27 cellular contexts compared by ENCODE assay signal in the genomic region with DNA sequence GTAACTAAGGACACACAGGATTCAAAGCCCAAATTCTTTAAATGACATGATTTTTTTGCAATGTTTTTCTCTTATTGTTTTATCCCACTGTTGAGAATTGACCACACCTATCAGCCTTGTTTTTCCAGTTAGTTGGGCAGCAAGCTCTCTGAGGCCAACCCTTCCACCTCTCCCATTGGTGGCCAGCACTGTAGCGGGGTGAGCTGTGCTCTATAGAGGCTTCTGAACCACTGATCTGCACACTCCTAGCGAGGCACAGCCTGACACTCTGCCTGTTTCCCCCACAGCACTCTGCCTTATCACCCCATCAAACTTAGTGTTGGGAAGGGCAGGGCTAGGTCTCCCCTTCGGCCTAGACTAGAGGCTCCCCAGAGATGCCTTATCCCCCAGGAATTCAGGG. TPM values are rescaled to one million over a fixed set of nuclear protein-coding genes. Genes with fewer than 3 reads are reported as not detected.
"Had no signal": no experiment of that assay in that cellular context is flagged by ENCODE, and none has a peak within 500 bp of the region (broad histone marks: within the 10 kb centered on the region; RNA-seq: fewer than 3 reads in every experiment).

No MANE protein-coding gene starts in this region.

- ATAC-seq: activated CD4-positive, CD25-positive, alpha-beta regulatory T cell treated with anti-CD3 and anti-CD28 coated beads, Interleukin-2, amount 50 U/mL, for 24 hours; activated CD8-positive, alpha-beta T cell treated with anti-CD3 and anti-CD28 coated beads, Interleukin-2, amount 10 ng/mL, durations not matched to agents 7 days and 5 days; activated naive CD4-positive, alpha-beta T cell treated with anti-CD3 and anti-CD28 coated beads, Interleukin-2, amount 50 U/mL, for 72 hours; activated naive CD8-positive, alpha-beta T cell treated with anti-CD3 and anti-CD28 coated beads, Interleukin-2, amount 50 U/mL, for 24 hours; SK-N-SH treated with all-trans-retinoic acid at 6 μM for 48 hours had no signal

- DNase-seq: activated CD4-positive, alpha-beta T cell treated with anti-CD3 and anti-CD28 coated beads for 4 hours; activated CD8-positive, alpha-beta memory T cell treated with anti-CD3 and anti-CD28 coated beads, Interleukin-2, amount 50 U/mL, for 48 hours; activated CD8-positive, alpha-beta T cell treated with anti-CD3 and anti-CD28 coated beads, Interleukin-2, amount 10 ng/mL, durations not matched to agents 7 days and 5 days; activated effector memory CD4-positive, alpha-beta T cell treated with Interleukin-2 at 50 U/mL for 16 hours; activated naive CD4-positive, alpha-beta T cell treated with Interleukin-2 at 50 U/mL for 16 hours; activated naive CD8-positive, alpha-beta T cell treated with anti-CD3 and anti-CD28 coated beads, Interleukin-2, amount 50 U/mL, for 24 hours; activated T-cell treated with anti-CD3 and anti-CD28 coated beads, Interleukin-2, amount 50 U/mL, for 24 hours; amygdala; brain microvascular endothelial cell; IMR-90; Kasumi-1; KBM-7; NCI-H1092; NCI-H1417 treated with DMSO at 0.1 percent for 48 hours; NCI-H1694; NCI-H2029 treated with DMSO at 0.1 percent for 48 hours; NCI-H345; NCI-H510A treated with DMSO at 0.1 percent for 48 hours; NCI-H69; NK-92 treated with Interleukin-12 subunit alpha and Interleukin-12 subunit beta, amount 100 ng/mL, for 24 hours; OCI-M1; Peyer's patch; SHP77 had no signal

- H3K36me3 ChIP-seq: Peyer's patch had no signal

- H3K4me1 ChIP-seq: SJSA1 had no signal

- H3K27ac ChIP-seq: brain microvascular endothelial cell, Peyer's patch, SJSA1 had no signal

- H3K27me3 ChIP-seq: brain microvascular endothelial cell, Peyer's patch, SJSA1 had no signal

- H3K9me3 ChIP-seq: Peyer's patch, SJSA1 had no signal

- H3K4me3 ChIP-seq: Peyer's patch, SJSA1 had no signal

RNA-seq across cellular contexts. Expression of a gene that starts 50.5 kb away (rescaled TPM):
- total RNA-seq: IMR-90, SJSA1 had no signal
- polyA plus RNA-seq: IMR-90 had no signal
